8 cellular contexts compared by ENCODE assay signal in the genomic region with DNA sequence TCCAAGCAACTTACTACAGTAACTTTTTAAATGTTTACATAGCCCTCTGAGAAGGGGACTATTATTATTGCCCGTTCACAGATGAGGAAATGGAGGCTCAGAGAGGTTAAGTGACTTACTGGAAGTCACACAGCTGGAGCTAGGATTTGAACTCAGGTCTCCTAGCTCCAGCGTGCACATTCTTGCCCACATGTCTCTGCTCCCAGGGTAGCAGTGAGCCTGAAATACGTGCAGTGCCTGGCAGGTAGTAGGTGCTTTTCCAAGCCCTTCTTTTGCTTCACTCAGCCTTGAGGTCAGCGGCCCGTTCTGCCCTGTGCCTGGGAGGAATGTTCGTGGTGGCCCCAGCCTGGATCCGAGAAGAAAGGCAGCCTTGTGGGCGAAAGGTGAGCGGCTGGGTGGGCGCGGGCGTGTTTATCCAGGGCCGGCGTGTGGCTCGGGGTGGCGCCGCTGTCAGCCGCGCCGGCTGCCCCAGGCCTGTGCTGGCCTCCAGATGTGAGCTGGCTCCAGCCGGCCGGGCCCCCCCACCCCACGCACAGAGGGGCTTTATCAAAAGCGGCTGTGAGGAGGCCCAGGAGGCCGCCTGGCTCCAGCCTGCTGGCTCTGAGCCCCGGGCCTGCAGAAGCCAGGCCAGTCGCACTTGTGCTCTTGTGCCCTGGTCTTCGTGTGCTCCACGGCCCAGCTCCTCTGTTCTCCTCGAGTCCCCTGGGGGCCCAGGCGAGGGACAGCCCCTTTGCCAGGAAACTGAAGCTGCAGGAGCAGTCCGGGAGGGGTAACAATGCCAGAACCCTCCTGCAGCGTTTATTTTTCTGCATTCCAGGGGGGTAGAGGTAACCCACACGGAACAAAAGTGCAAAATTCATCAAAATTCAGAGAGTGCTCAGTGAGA. TPM values are rescaled to one million over a fixed set of nuclear protein-coding genes. Genes with fewer than 3 reads are reported as not detected.
A peak's percentile ranks its signal among the peaks of the same experiment; 100 is the strongest.
DNase-seq lines count a peak whose midpoint lies in the region; ATAC-seq and TF ChIP-seq lines count a peak whose summit lies in the region.

No MANE protein-coding gene starts in this region.

- no peak overlapping the region for H3K4me3 Mint-ChIP-seq in Caco-2 (ENCODE audit: unreplicated experiment)
- H3K4me3 Mint-ChIP-seq in activated T-cell treated with anti-CD3 and anti-CD28 coated beads, Interleukin-2, amount 50 U/mL, for 72 hours: no peak overlapping the region

- no CpG with 5 or more reads among the region's 34 CpGs for WGBS in trophoblast cell (ENCODE audit: extremely low coverage, insufficient coverage, insufficient read length)

- no peaks in the 10 kb centered on the region for H3K36me3 Mint-ChIP-seq in Caco-2 (ENCODE audit: insufficient read depth, unreplicated experiment)
- H3K36me3 Mint-ChIP-seq in activated T-cell treated with anti-CD3 and anti-CD28 coated beads, Interleukin-2, amount 50 U/mL, for 72 hours (ENCODE audit: insufficient read depth in 2 of 2): no peaks in the 10 kb centered on the region

- H3K79me1 ChIP-seq in trophoblast cell (ENCODE audit: low read length): peaks cover 50% of the 10 kb centered on the region

- H3K4me1 ChIP-seq in Caco-2: peaks cover 6% of the 10 kb centered on the region; the same call in 1 of the 2 replicates
- H3K4me1 ChIP-seq in trophoblast cell (ENCODE audit: control insufficient read depth in 1 of 2, insufficient read depth in 2 of 2, low read length in 2 of 2): peaks cover 38 to 40% of the 10 kb centered on the region in 2 experiments

- H3K4me3 ChIP-seq in Caco-2 (ENCODE audit: low read depth, low read length) (no peak overlapping the region), WERI-Rb-1 (ENCODE audit: low read depth, low read length) (no peak overlapping the region), trophoblast cell (ENCODE audit: low read depth, low read length) (no peak overlapping the region)

- DNase-seq in Caco-2 (no peak), WERI-Rb-1 (no peak), left cardiac atrium (peak; percentile 59), trophoblast cell (peak; percentile 61 to 66), NCI-H510A treated with DMSO at 0.1 percent for 48 hours (lab: John Stamatoyannopoulos, UW) (no peak), foreskin melanocyte (no peak)
- no peak for DNase-seq in activated T-cell treated with anti-CD3 and anti-CD28 coated beads, Interleukin-2, amount 50 U/mL, for 72 hours

- peak overlapping the region; percentile 62 for H3K14ac ChIP-seq in trophoblast cell (ENCODE audit: low read length)

- no peaks in the 10 kb centered on the region for H3K27me3 Mint-ChIP-seq in Caco-2 (ENCODE audit: insufficient read depth, unreplicated experiment)
- no peaks in the 10 kb centered on the region for H3K27me3 Mint-ChIP-seq in activated T-cell treated with anti-CD3 and anti-CD28 coated beads, Interleukin-2, amount 50 U/mL, for 72 hours (ENCODE audit: low read depth)

- no peak overlapping the region for H3K18ac ChIP-seq in trophoblast cell (ENCODE audit: low read length)

- no peaks in the 10 kb centered on the region for H3K9me3 Mint-ChIP-seq in Caco-2 (ENCODE audit: unreplicated experiment)
- no peaks in the 10 kb centered on the region for H3K9me3 Mint-ChIP-seq in activated T-cell treated with anti-CD3 and anti-CD28 coated beads, Interleukin-2, amount 50 U/mL, for 72 hours

- no peak overlapping the region for H2AK5ac ChIP-seq in trophoblast cell (ENCODE audit: low read length)

- CTCF ChIA-PET in Caco-2 (lab: Charles Lee): interaction anchor here (0.6 to 1.2 kb wide), 4 partner anchors 12 to 76 kb away, joined by 3 read pairs; no protein-coding TSS in a partner anchor

- H3K23ac ChIP-seq in trophoblast cell (ENCODE audit: low read length): no peak overlapping the region

- TF ChIP-seq CTCF in Caco-2 (IDR thresholded peaks at IDR 0.05; ENCODE audit: insufficient read depth in 1 of 2, low read depth in 1 of 2, low read length in 1 of 2, severe bottlenecking in 1 of 2, unreplicated experiment in 1 of 2): no peak
- TF ChIP-seq CTCF in WERI-Rb-1 (IDR thresholded peaks at IDR 0.05; ENCODE audit: low read depth, low read length): no peak

- peak overlapping the region; percentile 90 for H4K91ac ChIP-seq in trophoblast cell (ENCODE audit: low read depth, low read length)

- peaks cover 2% of the 10 kb centered on the region for H3K79me2 ChIP-seq in trophoblast cell (ENCODE audit: control insufficient read depth, insufficient read depth, low read length, poor library complexity)

- no TSS peak for BruUV-seq in Caco-2 (replicated peaks; lab: Mats Ljungman, UMichigan)

- ATAC-seq in left cardiac atrium (peak; percentile 50 to 89), HG02610 (IDR thresholded peaks at IDR 0.05; ENCODE audit: unreplicated experiment) (no peak)
- no peak for ATAC-seq in activated T-cell treated with anti-CD3 and anti-CD28 coated beads, Interleukin-2, amount 50 U/mL, for 72 hours (replicated peaks in 1 of 2)

- H3K27ac ChIP-seq in WERI-Rb-1 (peak overlapping the region; percentile 90), trophoblast cell (ENCODE audit: low read depth, low read length) (peak overlapping the region; percentile 89)

- peak overlapping the region; percentile 8 for H3K27ac Mint-ChIP-seq in Caco-2 (ENCODE audit: unreplicated experiment)
- no peak overlapping the region for H3K27ac Mint-ChIP-seq in activated T-cell treated with anti-CD3 and anti-CD28 coated beads, Interleukin-2, amount 50 U/mL, for 72 hours

- no peak overlapping the region for H3K9ac ChIP-seq in trophoblast cell (ENCODE audit: low read length)

- H2AFZ ChIP-seq in trophoblast cell (ENCODE audit: insufficient read depth, low read length, poor library complexity): peak overlapping the region; percentile 6

- H3K36me3 ChIP-seq in Caco-2 (ENCODE audit: control insufficient read depth, insufficient read depth, low read length): no peaks in the 10 kb centered on the region
- no peaks in the 10 kb centered on the region for H3K36me3 ChIP-seq in WERI-Rb-1
- H3K36me3 ChIP-seq in trophoblast cell (ENCODE audit: control insufficient read depth in 1 of 2, insufficient read depth in 2 of 2, low read length in 2 of 2): no peaks in the 10 kb centered on the region

- H3K27me3 ChIP-seq in Caco-2 (replicated peaks; ENCODE audit: control insufficient read depth, insufficient read depth, low read length) (no peaks in the 10 kb centered on the region), WERI-Rb-1 (ENCODE audit: insufficient read depth, low read depth, severe bottlenecking) (no peaks in the 10 kb centered on the region), trophoblast cell (ENCODE audit: insufficient read depth, low read length) (no peaks in the 10 kb centered on the region)

- POLR2A ChIA-PET in Caco-2 (lab: Charles Lee): interaction anchor here (0.8 kb wide), 1 partner anchor 111 kb away, joined by 3 read pairs; no protein-coding TSS in a partner anchor

- peak overlapping the region; percentile 32 for H3K4me2 ChIP-seq in trophoblast cell (ENCODE audit: low read length)

- H2BK120ac ChIP-seq in trophoblast cell (ENCODE audit: insufficient read depth, low read length, poor library complexity): peak overlapping the region; percentile 92

- peak overlapping the region; percentile 86 for H2BK5ac ChIP-seq in trophoblast cell (ENCODE audit: low read depth, low read length, poor library complexity)

- peak overlapping the region; percentile 45 for H4K8ac ChIP-seq in trophoblast cell (ENCODE audit: low read depth, low read length)

- H3K4ac ChIP-seq in trophoblast cell (ENCODE audit: low read depth, low read length): no peak overlapping the region

- H3K9me3 ChIP-seq in Caco-2 (no peaks in the 10 kb centered on the region), WERI-Rb-1 (ENCODE audit: severe bottlenecking) (no peaks in the 10 kb centered on the region), trophoblast cell (ENCODE audit: insufficient read depth, low read depth, low read length) (no peaks in the 10 kb centered on the region)

- H3K4me1 Mint-ChIP-seq in Caco-2 (ENCODE audit: low read depth, unreplicated experiment): peaks cover 14% of the 10 kb centered on the region
- H3K4me1 Mint-ChIP-seq in activated T-cell treated with anti-CD3 and anti-CD28 coated beads, Interleukin-2, amount 50 U/mL, for 72 hours (ENCODE audit: low read depth): no peaks in the 10 kb centered on the region

- intact Hi-C loops in Caco-2 (cut with micrococcal nuclease; ENCODE audit: unreplicated experiment): no loop called here
- intact Hi-C loops in left cardiac atrium (cut with DNase I): no loop called here

- H4K12ac ChIP-seq in trophoblast cell (ENCODE audit: low read depth, low read length): no peak overlapping the region

- peak overlapping the region; percentile 47 for H2BK12ac ChIP-seq in trophoblast cell (ENCODE audit: low read length)

RNA-seq across cellular contexts. Expression of gene UBE2V1, which starts 58.1 kb away (rescaled TPM):
- total RNA-seq in Caco-2 (2022) (485 and 509 TPM in 2 replicates), left cardiac atrium (100 to 1,000 TPM in 1 of 2 donors, 10 to 100 TPM in 1; 77.4 to 109 TPM)
- 238 and 250 TPM in 2 replicates for polyA plus RNA-seq in trophoblast cell (2013)
- total RNA-seq in activated T-cell treated with anti-CD3 and anti-CD28 coated beads, Interleukin-2, amount 50 U/mL, for 72 hours: 100 to 1,000 TPM; 150 to 176 TPM

Comparison
In these comparisons a context has a peak if more than half of its experiments do, and no peak if none do; other contexts are left out.
1. DNase-seq: peak in left cardiac atrium (single experiment) and trophoblast cell (2 of 2); none in Caco-2 (0 of 2), WERI-Rb-1 (single experiment), NCI-H510A treated with DMSO at 0.1 percent for 48 hours (single experiment), activated T-cell treated with anti-CD3 and anti-CD28 coated beads, Interleukin-2, amount 50 U/mL, for 72 hours (0 of 2) and foreskin melanocyte (single experiment).
2. ATAC-seq: peak in left cardiac atrium (2 of 2); none in activated T-cell treated with anti-CD3 and anti-CD28 coated beads, Interleukin-2, amount 50 U/mL, for 72 hours (0 of 2) and HG02610 (single experiment).